8 cellular contexts compared by ENCODE assay signal in the genomic region with DNA sequence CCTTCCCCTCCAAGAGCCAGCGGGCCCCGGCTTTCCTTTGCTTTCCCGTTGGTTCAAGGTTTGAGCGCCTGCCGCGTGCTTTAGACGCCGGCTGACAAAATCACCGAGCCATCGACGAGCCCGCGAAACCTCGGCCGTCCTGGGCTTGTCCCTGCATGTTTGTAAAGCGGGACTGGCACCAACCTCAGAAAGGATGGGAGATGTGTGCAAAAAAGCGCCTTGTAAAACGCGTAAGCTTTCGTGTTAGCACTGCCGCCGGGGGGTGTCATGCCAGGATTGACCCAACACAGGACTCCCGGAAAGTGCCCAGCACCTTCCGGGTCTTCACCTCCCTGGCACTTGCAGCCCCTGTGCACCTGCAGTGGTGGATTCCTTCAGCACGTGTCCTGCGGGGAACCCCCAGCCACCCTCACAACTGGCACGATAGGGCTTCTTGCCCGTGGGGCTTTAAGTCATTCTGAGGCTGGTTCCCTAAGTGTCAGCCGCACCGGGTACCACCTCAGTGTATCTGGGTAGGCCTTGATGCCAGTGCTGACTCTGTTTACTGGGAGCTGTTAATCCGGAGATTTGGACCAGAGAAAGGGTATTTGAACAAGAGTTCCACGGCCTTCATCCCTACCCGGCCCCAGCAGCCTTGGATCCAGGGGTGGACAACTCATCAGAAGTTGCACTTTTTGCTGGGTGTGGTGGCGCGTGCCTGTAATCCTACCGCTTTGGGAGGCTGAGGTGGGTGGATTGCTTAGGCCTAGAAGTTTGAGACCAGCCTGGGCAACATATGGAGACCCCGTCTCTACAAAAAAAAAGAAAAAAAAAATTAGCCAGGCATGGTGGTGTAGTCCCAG. TPM values are rescaled to one million over a fixed set of nuclear protein-coding genes. Genes with fewer than 3 reads are reported as not detected.
DNase-seq lines count a peak whose midpoint lies in the region; ATAC-seq and TF ChIP-seq lines count a peak whose summit lies in the region.

No MANE protein-coding gene starts in this region.

- H3K27ac ChIP-seq in HEK293 (ENCODE audit: extremely low read depth, low read depth, low read length) (peak overlapping the region; percentile 92), endodermal cell (ENCODE audit: low read depth, low read length) (peak overlapping the region; percentile 68), neural progenitor cell (no peak overlapping the region)

- H3K4me1 ChIP-seq in HEK293 (ENCODE audit: control insufficient read depth, insufficient read depth, low read length) (peaks cover 6% of the 10 kb centered on the region), endodermal cell (ENCODE audit: control insufficient read depth, insufficient read depth, low read length) (peaks cover 7% of the 10 kb centered on the region), neural progenitor cell (peaks cover 5% of the 10 kb centered on the region)

- H3K36me3 Mint-ChIP-seq in activated CD4-positive, alpha-beta T cell treated with anti-CD3 and anti-CD28 coated beads for 36 hours (ENCODE audit: low read depth), result peaks cover 21% of the 10 kb centered on the region
- H3K36me3 Mint-ChIP-seq in endodermal cell (ENCODE audit: low read depth) (peaks cover 4% of the 10 kb centered on the region), neural progenitor cell (peaks cover 1% of the 10 kb centered on the region)

- intact Hi-C loops in activated CD4-positive, alpha-beta T cell treated with anti-CD3 and anti-CD28 coated beads for 36 hours (cut with DNase I, micrococcal nuclease), result loop anchor here (1.0 to 10.0 kb wide), 15 partner anchors 17 to 825 kb away; a partner anchor contains a TSS

- no peaks in the 10 kb centered on the region for H3K27me3 Mint-ChIP-seq in activated CD4-positive, alpha-beta T cell treated with anti-CD3 and anti-CD28 coated beads for 36 hours
- no peaks in the 10 kb centered on the region for H3K27me3 Mint-ChIP-seq in endodermal cell (ENCODE audit: insufficient read depth)
- H3K27me3 Mint-ChIP-seq in neural progenitor cell (ENCODE audit: insufficient read depth, low read depth), result peaks cover 11% of the 10 kb centered on the region

- CTCF ChIA-PET in HEK293 (lab: Yijun Ruan, JAX), result interaction anchor here (0.7 to 5.2 kb wide), 5 partner anchors 98 to 331 kb away, joined by 3 to 42 read pairs (median 6); no protein-coding TSS in a partner anchor
- CTCF ChIA-PET in activated CD4-positive, alpha-beta T cell treated with anti-CD3 and anti-CD28 coated beads for 36 hours (lab: Charles Lee), result interaction anchor here (0.6 to 1.7 kb wide), 5 partner anchors 10 to 256 kb away, joined by 3 to 7 read pairs (median 3); a partner anchor contains a TSS

- 18 to 23% methylated on average over 30 to 37 of the region's 37 CpGs for WGBS in endodermal cell (ENCODE audit: insufficient coverage in 1 of 2, insufficient read length in 1 of 2), 2 experiments

- H3K36me3 ChIP-seq in HEK293 (ENCODE audit: control insufficient read depth in 2 of 2, insufficient read depth in 1 of 2, low read length in 2 of 2) (peaks cover 0 to 41% of the 10 kb centered on the region in 2 experiments; a peak in 2 of 3 replicates), endodermal cell (ENCODE audit: control insufficient read depth, insufficient read depth, low read length) (peaks cover 6% of the 10 kb centered on the region), neural progenitor cell (no peaks in the 10 kb centered on the region)

- peak overlapping the region; percentile 96 for H3K27ac Mint-ChIP-seq in activated CD4-positive, alpha-beta T cell treated with anti-CD3 and anti-CD28 coated beads for 36 hours
- H3K27ac Mint-ChIP-seq in endodermal cell (peak overlapping the region; percentile 79), neural progenitor cell (no peak overlapping the region)

- H4K20me1 ChIP-seq in neural progenitor cell (ENCODE audit: low read depth), result peaks cover 20% of the 10 kb centered on the region

- peak overlapping the region; percentile 93 for H3K4me3 Mint-ChIP-seq in activated CD4-positive, alpha-beta T cell treated with anti-CD3 and anti-CD28 coated beads for 36 hours
- H3K4me3 Mint-ChIP-seq in endodermal cell (peak overlapping the region; percentile 82), neural progenitor cell (peak overlapping the region; percentile 95)

- H3K4me3 ChIP-seq in HEK293 (ENCODE audit: low read depth, low read length) (peak overlapping the region; percentile 86), endodermal cell (ENCODE audit: low read length) (peak overlapping the region; percentile 93), neural progenitor cell (peak overlapping the region; percentile 81)

- H3K9me3 ChIP-seq in HEK293 (ENCODE audit: control insufficient read depth, insufficient read depth, low read depth, low read length), result no peaks in the 10 kb centered on the region
- no peaks in the 10 kb centered on the region for H3K9me3 ChIP-seq in endodermal cell (ENCODE audit: control insufficient read depth, low read length)
- no peaks in the 10 kb centered on the region for H3K9me3 ChIP-seq in neural progenitor cell (ENCODE audit: low read depth)

- TF ChIP-seq CTCF in HEK293 (tag by site-specific recombination; IDR thresholded peaks at IDR 0.05) (no peak), endodermal cell (conservative IDR thresholded peaks at IDR 0.05) (no peak), neural progenitor cell (IDR thresholded peaks at IDR 0.05) (no peak)

- POLR2A ChIA-PET in HEK293 (lab: Yijun Ruan, JAX), result interaction anchor here (0.6 to 3.1 kb wide), 17 partner anchors 8 to 728 kb away, joined by 3 to 55 read pairs (median 4); a partner anchor contains a TSS
- POLR2A ChIA-PET in activated CD4-positive, alpha-beta T cell treated with anti-CD3 and anti-CD28 coated beads for 36 hours (lab: Charles Lee), result interaction anchor here (1.6 kb wide), 1 partner anchor 17 kb away, joined by 8 read pairs; a partner anchor contains a TSS

- H3F3A ChIP-seq in neural progenitor cell (ENCODE audit: low read depth), result peaks cover 22% of the 10 kb centered on the region

- no peak for ATAC-seq in activated CD4-positive, alpha-beta T cell treated with anti-CD3 and anti-CD28 coated beads for 36 hours
- ATAC-seq in GM18858 (IDR thresholded peaks at IDR 0.05; ENCODE audit: unreplicated experiment), result no peak
- ATAC-seq in HG02642 (IDR thresholded peaks at IDR 0.05; ENCODE audit: poor library complexity, unreplicated experiment), result no peak

- H3K9me3 Mint-ChIP-seq in activated CD4-positive, alpha-beta T cell treated with anti-CD3 and anti-CD28 coated beads for 36 hours (ENCODE audit: low read depth), result no peaks in the 10 kb centered on the region
- no peaks in the 10 kb centered on the region for H3K9me3 Mint-ChIP-seq in endodermal cell
- H3K9me3 Mint-ChIP-seq in neural progenitor cell, result no peaks in the 10 kb centered on the region

- DNase-seq in AG20443 (ENCODE audit: low spot score) (peak; percentile 43), endodermal cell (no peak), neural progenitor cell (ENCODE audit: low spot score) (peak; percentile 57), cerebellar nuclear complex (lab: John Stamatoyannopoulos, UW) (no peak)
- DNase-seq in activated CD4-positive, alpha-beta T cell treated with anti-CD3 and anti-CD28 coated beads for 36 hours, result peak; percentile 71

- H3K9ac ChIP-seq in endodermal cell (ENCODE audit: extremely low read depth, low read length, poor library complexity, severe bottlenecking), result peak overlapping the region; percentile 71
- peak overlapping the region; percentile 86 for H3K9ac ChIP-seq in neural progenitor cell

- peak overlapping the region; percentile 95 for H3K4me2 ChIP-seq in neural progenitor cell

- peaks cover 27% of the 10 kb centered on the region for H3K79me2 ChIP-seq in neural progenitor cell (ENCODE audit: low read depth)

- H3K27me3 ChIP-seq in endodermal cell (ENCODE audit: control insufficient read depth, insufficient read depth, low read length, poor library complexity, severe bottlenecking), result no peaks in the 10 kb centered on the region
- no peaks in the 10 kb centered on the region for H3K27me3 ChIP-seq in neural progenitor cell

- no peak overlapping the region for H2AFZ ChIP-seq in neural progenitor cell (replicated peaks)

- peaks cover 25% of the 10 kb centered on the region for H3K4me1 Mint-ChIP-seq in activated CD4-positive, alpha-beta T cell treated with anti-CD3 and anti-CD28 coated beads for 36 hours
- peaks cover 7% of the 10 kb centered on the region for H3K4me1 Mint-ChIP-seq in endodermal cell
- H3K4me1 Mint-ChIP-seq in neural progenitor cell, result peaks cover 25% of the 10 kb centered on the region

TF ChIP-seq in HEK293, 187 proteins besides CTCF, POLR2A, EP300 and RAD21 (continues in another document):
- TF ChIP-seq, protein P1, sequence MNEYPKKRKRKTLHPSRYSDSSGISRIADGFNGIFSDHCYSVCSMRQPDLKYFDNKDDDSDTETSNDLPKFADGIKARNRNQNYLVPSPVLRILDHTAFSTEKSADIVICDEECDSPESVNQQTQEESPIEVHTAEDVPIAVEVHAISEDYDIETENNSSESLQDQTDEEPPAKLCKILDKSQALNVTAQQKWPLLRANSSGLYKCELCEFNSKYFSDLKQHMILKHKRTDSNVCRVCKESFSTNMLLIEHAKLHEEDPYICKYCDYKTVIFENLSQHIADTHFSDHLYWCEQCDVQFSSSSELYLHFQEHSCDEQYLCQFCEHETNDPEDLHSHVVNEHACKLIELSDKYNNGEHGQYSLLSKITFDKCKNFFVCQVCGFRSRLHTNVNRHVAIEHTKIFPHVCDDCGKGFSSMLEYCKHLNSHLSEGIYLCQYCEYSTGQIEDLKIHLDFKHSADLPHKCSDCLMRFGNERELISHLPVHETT (tag by site-specific recombination; IDR thresholded peaks at IDR 0.05), result no peak
- no peak for TF ChIP-seq ZNF76 (tag by site-specific recombination; IDR thresholded peaks at IDR 0.05; ENCODE audit: borderline replicate concordance, low read depth)

RNA-seq across cellular contexts. Expression of a gene that starts 0.8 kb away (rescaled TPM):
- total RNA-seq in activated CD4-positive, alpha-beta T cell treated with anti-CD3 and anti-CD28 coated beads for 36 hours, result 10 to 100 TPM; 31.0 to 57.9 TPM
- 10 to 100 TPM; 42.7 to 48.7 TPM for total RNA-seq in endodermal cell
- polyA plus RNA-seq in endodermal cell (2013, experiment 1 of 2), result 60.9 TPM
- 52.0 TPM for polyA plus RNA-seq in endodermal cell (2013, experiment 2 of 2)
- 29.8 and 34.7 TPM in 2 replicates for total RNA-seq in neural progenitor cell (ENCODE audit: low replicate concordance)

RNA-seq across cellular contexts. Expression of a gene that starts 1.1 kb away (rescaled TPM):
- 10 to 100 TPM; 17.8 to 20.3 TPM for total RNA-seq in activated CD4-positive, alpha-beta T cell treated with anti-CD3 and anti-CD28 coated beads for 36 hours
- total RNA-seq in endodermal cell (10 to 100 TPM; 30.0 to 45.0 TPM), neural progenitor cell (ENCODE audit: low replicate concordance) (20.6 and 28.0 TPM in 2 replicates)
- polyA plus RNA-seq in endodermal cell (2013, experiment 1 of 2), result 24.6 TPM
- 21.1 TPM for polyA plus RNA-seq in endodermal cell (2013, experiment 2 of 2)

RNA-seq across cellular contexts. Expression of a gene that starts 17.2 kb away (rescaled TPM):
- 1 to 10 TPM; 7.6 to 9.5 TPM for total RNA-seq in activated CD4-positive, alpha-beta T cell treated with anti-CD3 and anti-CD28 coated beads for 36 hours
- 10 to 100 TPM; 23.2 to 28.0 TPM for total RNA-seq in endodermal cell
- polyA plus RNA-seq in endodermal cell (2013, experiment 1 of 2), result 30.3 TPM
- 24.0 TPM for polyA plus RNA-seq in endodermal cell (2013, experiment 2 of 2)
- total RNA-seq in neural progenitor cell (ENCODE audit: low replicate concordance), result 7.7 and 40.9 TPM in 2 replicates

RNA-seq across cellular contexts. Expression of a gene that starts 55.2 kb away (rescaled TPM):
- 10 to 100 TPM; 47.6 to 52.9 TPM for total RNA-seq in activated CD4-positive, alpha-beta T cell treated with anti-CD3 and anti-CD28 coated beads for 36 hours
- 10 to 100 TPM; 60.2 to 90.3 TPM for total RNA-seq in endodermal cell
- polyA plus RNA-seq in endodermal cell (2013, experiment 1 of 2), result 30.6 TPM
- 33.5 TPM for polyA plus RNA-seq in endodermal cell (2013, experiment 2 of 2)
- 8.3 and 31.4 TPM in 2 replicates for total RNA-seq in neural progenitor cell (ENCODE audit: low replicate concordance)

Comparison
In these comparisons a context has a peak if more than half of its experiments do, and no peak if none do; other contexts are left out.
1. DNase-seq: peak in AG20443 (single experiment), activated CD4-positive, alpha-beta T cell treated with anti-CD3 and anti-CD28 coated beads for 36 hours (single experiment) and neural progenitor cell (single experiment); none in endodermal cell (single experiment) and cerebellar nuclear complex (0 of 2).
2. Peak in every context shown above with its lines, with median percentiles within 50 percentile points of each other: H3K4me3 ChIP-seq and H3K4me3 Mint-ChIP-seq.